Comparison of ENCODE assay signal across 8 cellular contexts in genomic region chr13:48233886-48234488, GRCh38. TPM values are rescaled to one million over a fixed set of nuclear protein-coding genes. Genes with fewer than 3 reads are reported as not detected.
A peak's percentile ranks its signal among the peaks of the same experiment; 100 is the strongest.
DNase-seq lines count a peak whose midpoint lies in the region; ATAC-seq, FAIRE-seq and TF ChIP-seq lines count a peak whose summit lies in the region.

No MANE protein-coding gene starts in this region.

- peaks cover 43% of the 10 kb centered on the region for H4K20me1 ChIP-seq in BLaER1

- no peaks in the 10 kb centered on the region for H3K36me3 Mint-ChIP-seq in activated naive CD8-positive, alpha-beta T cell treated with anti-CD3 and anti-CD28 coated beads, Interleukin-2, amount 50 U/mL, for 24 hours (ENCODE audit: low read depth)
- peaks cover 8% of the 10 kb centered on the region for H3K36me3 Mint-ChIP-seq in stimulated activated effector memory CD8-positive, alpha-beta T cell treated with anti-CD3 and anti-CD28 coated beads, Interleukin-12 subunit alpha, Interleukin-12 subunit beta, amount 100 ng/mL, for 72 hours

- peaks cover 66% of the 10 kb centered on the region for H3K4me1 Mint-ChIP-seq in activated naive CD8-positive, alpha-beta T cell treated with anti-CD3 and anti-CD28 coated beads, Interleukin-2, amount 50 U/mL, for 24 hours
- H3K4me1 Mint-ChIP-seq in stimulated activated effector memory CD8-positive, alpha-beta T cell treated with anti-CD3 and anti-CD28 coated beads, Interleukin-12 subunit alpha, Interleukin-12 subunit beta, amount 100 ng/mL, for 72 hours: peaks cover 22% of the 10 kb centered on the region

- peak overlapping the region; percentile 97 for H3K4me3 ChIP-seq in BLaER1
- H3K4me3 ChIP-seq in iPS-15b (ENCODE audit: low read depth, low read length): peak overlapping the region; percentile 76

- H3K27me3 ChIP-seq in BLaER1: no peaks in the 10 kb centered on the region
- H3K27me3 ChIP-seq in iPS-15b (ENCODE audit: control insufficient read depth, insufficient read depth, low read length): no peaks in the 10 kb centered on the region

- peaks cover under 1% of the 10 kb centered on the region; the same call in 1 of the 2 replicates for H3K9me3 ChIP-seq in BLaER1
- H3K9me3 ChIP-seq in iPS-15b (ENCODE audit: control insufficient read depth, insufficient read depth, low read length): no peaks in the 10 kb centered on the region

- no peak for FAIRE-seq in GM12892 (lab: Jason Lieb, UNC)

- H3K9ac ChIP-seq in BLaER1 (peak overlapping the region; percentile 98), iPS-15b (ENCODE audit: low read depth, low read length) (peak overlapping the region; percentile 92)

- peak; percentile 2 for ATAC-seq in HG02852 (IDR thresholded peaks at IDR 0.05; ENCODE audit: unreplicated experiment)
- ATAC-seq in activated naive CD8-positive, alpha-beta T cell treated with anti-CD3 and anti-CD28 coated beads, Interleukin-2, amount 50 U/mL, for 24 hours: no peak
- peak; percentile 39 for ATAC-seq in stimulated activated effector memory CD8-positive, alpha-beta T cell treated with anti-CD3 and anti-CD28 coated beads, Interleukin-12 subunit alpha, Interleukin-12 subunit beta, amount 100 ng/mL, for 72 hours
- no peak for ATAC-seq in GM21515 (IDR thresholded peaks at IDR 0.05; ENCODE audit: unreplicated experiment)
- no peak for ATAC-seq in HG03196 (IDR thresholded peaks at IDR 0.05; ENCODE audit: unreplicated experiment)

- H3K27me3 Mint-ChIP-seq in activated naive CD8-positive, alpha-beta T cell treated with anti-CD3 and anti-CD28 coated beads, Interleukin-2, amount 50 U/mL, for 24 hours: no peaks in the 10 kb centered on the region

- H3K4me1 ChIP-seq in BLaER1 (peaks cover 42% of the 10 kb centered on the region), iPS-15b (ENCODE audit: control insufficient read depth, insufficient read depth, low read length) (peaks cover 12% of the 10 kb centered on the region)

- H3K4me2 ChIP-seq in BLaER1: peak overlapping the region; percentile 90

- H3K4me3 Mint-ChIP-seq in activated naive CD8-positive, alpha-beta T cell treated with anti-CD3 and anti-CD28 coated beads, Interleukin-2, amount 50 U/mL, for 24 hours: peak overlapping the region; percentile 89
- peak overlapping the region; percentile 84 for H3K4me3 Mint-ChIP-seq in stimulated activated effector memory CD8-positive, alpha-beta T cell treated with anti-CD3 and anti-CD28 coated beads, Interleukin-12 subunit alpha, Interleukin-12 subunit beta, amount 100 ng/mL, for 72 hours

- H3K27ac Mint-ChIP-seq in activated naive CD8-positive, alpha-beta T cell treated with anti-CD3 and anti-CD28 coated beads, Interleukin-2, amount 50 U/mL, for 24 hours: peak overlapping the region; percentile 91
- H3K27ac Mint-ChIP-seq in stimulated activated effector memory CD8-positive, alpha-beta T cell treated with anti-CD3 and anti-CD28 coated beads, Interleukin-12 subunit alpha, Interleukin-12 subunit beta, amount 100 ng/mL, for 72 hours: peak overlapping the region; percentile 94

- no peak for TF ChIP-seq POLR2A in GM12892 (IDR thresholded peaks at IDR 0.05; ENCODE audit: low read depth, low read length)

- DNase-seq in activated naive CD8-positive, alpha-beta T cell treated with anti-CD3 and anti-CD28 coated beads, Interleukin-2, amount 50 U/mL, for 24 hours: no peak
- no peak for DNase-seq in stimulated activated effector memory CD8-positive, alpha-beta T cell treated with anti-CD3 and anti-CD28 coated beads, Interleukin-12 subunit alpha, Interleukin-12 subunit beta, amount 100 ng/mL, for 72 hours (ENCODE audit: low spot score in 2 of 2)
- no peak for DNase-seq in GM12892 (ENCODE audit: insufficient read length)

- peak overlapping the region; percentile 98 for H3K27ac ChIP-seq in BLaER1

- H3K9me3 Mint-ChIP-seq in activated naive CD8-positive, alpha-beta T cell treated with anti-CD3 and anti-CD28 coated beads, Interleukin-2, amount 50 U/mL, for 24 hours: no peaks in the 10 kb centered on the region
- no peaks in the 10 kb centered on the region for H3K9me3 Mint-ChIP-seq in stimulated activated effector memory CD8-positive, alpha-beta T cell treated with anti-CD3 and anti-CD28 coated beads, Interleukin-12 subunit alpha, Interleukin-12 subunit beta, amount 100 ng/mL, for 72 hours

- H3K36me3 ChIP-seq in BLaER1 (peaks cover 2% of the 10 kb centered on the region; the same call in 1 of the 2 replicates), iPS-15b (ENCODE audit: control insufficient read depth, insufficient read depth, low read length) (no peaks in the 10 kb centered on the region)

RNA-seq across cellular contexts. Expression of gene ITM2B, which starts 1.0 kb away (rescaled TPM):
- polyA plus RNA-seq in GM12892 (2012; ENCODE audit: missing spikeins): 14.0 TPM

Comparison
In these comparisons a context has a peak if more than half of its experiments do, and no peak if none do; other contexts are left out.
1. ATAC-seq: peak in HG02852 (single experiment) and stimulated activated effector memory CD8-positive, alpha-beta T cell treated with anti-CD3 and anti-CD28 coated beads, Interleukin-12 subunit alpha, Interleukin-12 subunit beta, amount 100 ng/mL, for 72 hours (single experiment); none in activated naive CD8-positive, alpha-beta T cell treated with anti-CD3 and anti-CD28 coated beads, Interleukin-2, amount 50 U/mL, for 24 hours (single experiment), GM21515 (single experiment) and HG03196 (single experiment).